In the genomic region with DNA sequence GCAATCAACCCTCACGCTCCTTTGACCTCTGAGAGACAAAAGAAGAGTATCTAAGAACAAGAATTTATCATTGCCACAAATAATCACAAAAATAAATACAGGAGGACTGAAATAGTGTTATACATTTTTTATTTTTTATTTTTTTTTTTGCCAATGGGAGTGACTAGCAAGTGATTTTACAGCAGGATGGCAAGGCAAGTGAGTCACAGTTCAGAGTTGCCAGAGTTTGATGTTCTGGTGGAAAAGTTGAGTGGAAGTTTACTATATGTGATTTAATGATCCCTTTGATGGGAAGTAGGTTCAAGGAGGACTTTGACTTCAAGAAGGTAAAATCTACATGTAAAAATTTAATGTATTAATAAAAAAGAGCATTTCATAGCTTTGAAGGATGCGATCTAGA, we compare ENCODE assay signal across 26 cellular contexts.
"Had no signal": no experiment of that assay in that cellular context is flagged by ENCODE, and none has a peak within 500 bp of the region (broad histone marks: within the 10 kb centered on the region; RNA-seq: fewer than 3 reads in every experiment).

No MANE protein-coding gene starts in this region.

- H3K36me3 Mint-ChIP-seq: brain, natural killer cell had no signal

- H3K36me3 ChIP-seq: gastrocnemius medialis, sigmoid colon, upper lobe of left lung had no signal

- H3K4me1 ChIP-seq: gastrocnemius medialis, sigmoid colon, upper lobe of left lung had no signal

- H3K4me1 Mint-ChIP-seq: activated CD4-positive, alpha-beta memory T cell treated with anti-CD3 and anti-CD28 coated beads, Interleukin-2, amount 10 ng/mL, durations not matched to agents 7 days and 5 days; activated CD4-positive, alpha-beta T cell treated with anti-CD3 and anti-CD28 coated beads, Interleukin-2, amount 10 ng/mL, durations not matched to agents 24 days and 14 days; activated naive CD8-positive, alpha-beta T cell treated with anti-CD3 and anti-CD28 coated beads, Interleukin-2, amount 50 U/mL, for 24 hours; brain; natural killer cell had no signal

- H3K27ac ChIP-seq: gastrocnemius medialis, sigmoid colon, upper lobe of left lung, VCaP had no signal

- H3K27me3 ChIP-seq: gastrocnemius medialis, sigmoid colon, upper lobe of left lung had no signal

- H3K27ac Mint-ChIP-seq: activated CD4-positive, alpha-beta memory T cell treated with anti-CD3 and anti-CD28 coated beads, Interleukin-2, amount 10 ng/mL, durations not matched to agents 7 days and 5 days; activated CD4-positive, alpha-beta T cell treated with anti-CD3 and anti-CD28 coated beads, Interleukin-2, amount 10 ng/mL, durations not matched to agents 24 days and 14 days; activated naive CD8-positive, alpha-beta T cell treated with anti-CD3 and anti-CD28 coated beads, Interleukin-2, amount 50 U/mL, for 24 hours; activated T-cell treated with anti-CD3 and anti-CD28 coated beads, Interleukin-2, amount 50 U/mL, for 72 hours; brain; dendritic cell treated with granulocyte-macrophage colony-stimulating factor and Interleukin-4, amounts not matched to agents 40 ng/mL and 50 ng/mL, for 4 days; natural killer cell; progenitor cell of endocrine pancreas had no signal

- DNase-seq: activated CD4-positive, alpha-beta memory T cell treated with anti-CD3 and anti-CD28 coated beads, Interleukin-2, amount 10 ng/mL, durations not matched to agents 7 days and 5 days; activated CD4-positive, alpha-beta T cell treated with anti-CD3 and anti-CD28 coated beads, Interleukin-2, amount 10 ng/mL, durations not matched to agents 24 days and 14 days; activated effector memory CD4-positive, alpha-beta T cell treated with Interleukin-2 at 50 U/mL for 16 hours; activated naive CD4-positive, alpha-beta T cell treated with anti-CD3 and anti-CD28 coated beads, Interleukin-2, amount 50 U/mL, for 16 hours; activated naive CD8-positive, alpha-beta T cell treated with anti-CD3 and anti-CD28 coated beads, Interleukin-2, amount 50 U/mL, for 24 hours; activated T-cell treated with anti-CD3 and anti-CD28 coated beads, Interleukin-2, amount 50 U/mL, for 72 hours; anterior cingulate cortex; effector CD4-positive, alpha-beta T cell; gastrocnemius medialis; head of caudate nucleus; hypothalamus; left ventricle myocardium superior; mammary epithelial cell; midbrain; natural killer cell; retina; sigmoid colon; stimulated activated CD4-positive, alpha-beta T cell treated with anti-CD3 and anti-CD28 coated beads, Interleukin-2, amount 100 ng/mL, for 48 hours; stimulated activated CD8-positive, alpha-beta memory T cell treated with anti-CD3 and anti-CD28 coated beads, Interleukin-4, amount 100 ng/mL, for 48 hours; stimulated activated naive CD4-positive, alpha-beta T cell; upper lobe of left lung had no signal

- H3K27me3 Mint-ChIP-seq: activated CD4-positive, alpha-beta memory T cell treated with anti-CD3 and anti-CD28 coated beads, Interleukin-2, amount 10 ng/mL, durations not matched to agents 7 days and 5 days; activated CD4-positive, alpha-beta T cell treated with anti-CD3 and anti-CD28 coated beads, Interleukin-2, amount 10 ng/mL, durations not matched to agents 24 days and 14 days; activated naive CD8-positive, alpha-beta T cell treated with anti-CD3 and anti-CD28 coated beads, Interleukin-2, amount 50 U/mL, for 24 hours; brain; dendritic cell treated with granulocyte-macrophage colony-stimulating factor and Interleukin-4, amounts not matched to agents 40 ng/mL and 50 ng/mL, for 4 days; progenitor cell of endocrine pancreas had no signal

- H3K4me3 ChIP-seq: gastrocnemius medialis, sigmoid colon, upper lobe of left lung had no signal

- H3K4me3 Mint-ChIP-seq: activated CD4-positive, alpha-beta memory T cell treated with anti-CD3 and anti-CD28 coated beads, Interleukin-2, amount 10 ng/mL, durations not matched to agents 7 days and 5 days; activated CD4-positive, alpha-beta T cell treated with anti-CD3 and anti-CD28 coated beads, Interleukin-2, amount 10 ng/mL, durations not matched to agents 24 days and 14 days; activated naive CD8-positive, alpha-beta T cell treated with anti-CD3 and anti-CD28 coated beads, Interleukin-2, amount 50 U/mL, for 24 hours; activated T-cell treated with anti-CD3 and anti-CD28 coated beads, Interleukin-2, amount 50 U/mL, for 72 hours; brain; dendritic cell treated with granulocyte-macrophage colony-stimulating factor and Interleukin-4, amounts not matched to agents 40 ng/mL and 50 ng/mL, for 4 days; natural killer cell had no signal

- H3K9me3 Mint-ChIP-seq: activated CD4-positive, alpha-beta memory T cell treated with anti-CD3 and anti-CD28 coated beads, Interleukin-2, amount 10 ng/mL, durations not matched to agents 7 days and 5 days; activated CD4-positive, alpha-beta T cell treated with anti-CD3 and anti-CD28 coated beads, Interleukin-2, amount 10 ng/mL, durations not matched to agents 24 days and 14 days; activated naive CD8-positive, alpha-beta T cell treated with anti-CD3 and anti-CD28 coated beads, Interleukin-2, amount 50 U/mL, for 24 hours; brain; dendritic cell treated with granulocyte-macrophage colony-stimulating factor and Interleukin-4, amounts not matched to agents 40 ng/mL and 50 ng/mL, for 4 days had no signal

- H3K9me3 ChIP-seq: gastrocnemius medialis, sigmoid colon, upper lobe of left lung had no signal

- ATAC-seq: activated CD4-positive, CD25-positive, alpha-beta regulatory T cell treated with anti-CD3 and anti-CD28 coated beads, Interleukin-2, amount 50 U/mL, for 24 hours; activated naive CD8-positive, alpha-beta T cell treated with anti-CD3 and anti-CD28 coated beads, Interleukin-2, amount 50 U/mL, for 24 hours; activated T-cell treated with anti-CD3 and anti-CD28 coated beads, Interleukin-2, amount 50 U/mL, for 72 hours; gastrocnemius medialis; left ventricle myocardium superior; natural killer cell had no signal
